8 cellular contexts compared by ENCODE assay signal in genomic region chr19:46990998-46991676, GRCh38.
DNase-seq lines count a peak whose midpoint lies in the region; ATAC-seq lines count a peak whose summit lies in the region.

No MANE protein-coding gene starts in this region.

- H3K27ac ChIP-seq in cingulate gyrus (ENCODE audit: low read depth, low read length): peak overlapping the region; percentile 76

- DNase-seq in SIG-M5 treated with dmso at 0.1 percent for 504 hours (lab: John Stamatoyannopoulos, UW; ENCODE audit: unreplicated experiment) (peak; percentile 21), SIG-M5 (lab: John Stamatoyannopoulos, UW) (no peak), NCI-H2227 (lab: John Stamatoyannopoulos, UW; ENCODE audit: unreplicated experiment) (peak; percentile 74), kidney tubule cell (ENCODE audit: low spot score) (peak; percentile 74)
- DNase-seq in activated CD4-positive, CD25-positive, alpha-beta regulatory T cell treated with anti-CD3 and anti-CD28 coated beads, Interleukin-2, amount 50 U/mL, for 72 hours: peak; percentile 57
- peak; percentile 54 for DNase-seq in stimulated activated CD4-positive, alpha-beta T cell treated with anti-CD3 and anti-CD28 coated beads, Interleukin-1b, Interleukin-23, amount 100 ng/mL, for 48 hours

- ATAC-seq in GM21447 (IDR thresholded peaks at IDR 0.05; ENCODE audit: unreplicated experiment): no peak
